In the genomic region with DNA sequence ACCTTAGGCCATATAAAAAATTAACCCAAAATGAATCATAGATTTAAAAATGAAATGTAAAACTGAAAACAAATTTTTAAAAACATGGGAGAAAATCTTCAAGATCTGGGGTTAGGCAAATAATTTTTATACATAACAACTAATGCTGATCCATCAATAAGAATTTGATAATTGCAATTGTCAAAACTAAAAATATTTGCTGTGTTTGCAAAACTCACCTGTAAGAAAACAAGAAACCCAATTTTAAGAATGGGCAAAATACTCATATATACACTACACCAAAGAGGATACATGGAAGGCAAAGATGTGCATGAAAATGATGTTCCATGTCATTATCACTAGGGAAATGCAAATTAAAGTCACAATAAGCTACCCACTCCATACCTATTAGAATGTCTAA, we compare ENCODE assay signal across 35 cellular contexts.
"Had no signal": no experiment of that assay in that cellular context is flagged by ENCODE, and none has a peak within 500 bp of the region (broad histone marks: within the 10 kb centered on the region; RNA-seq: fewer than 3 reads in every experiment).

No MANE protein-coding gene starts in this region.

- DNase-seq: Kasumi-1, MG63, MM.1S, MV-4-11, NCI-H1048, NCI-H1092, NCI-H1092 treated with DMSO at 0.1 percent for 48 hours, NCI-H1105, NCI-H1105 treated with DMSO at 0.1 percent for 48 hours, NCI-H1417, NCI-H1417 treated with DMSO at 0.1 percent for 48 hours, NCI-H1436, NCI-H1436 treated with DMSO at 0.1 percent for 48 hours, NCI-H146, NCI-H1694, NCI-H1694 treated with DMSO at 0.1 percent for 48 hours, NCI-H187, NCI-H187 treated with DMSO at 0.1 percent for 48 hours, NCI-H1930, NCI-H2029, NCI-H2029 treated with DMSO at 0.1 percent for 48 hours, NCI-H2081, NCI-H2081 treated with DMSO at 0.1 percent for 48 hours, NCI-H2107, NCI-H2171, NCI-H2171 treated with DMSO at 0.1 percent for 48 hours, NCI-H2227 treated with DMSO at 0.1 percent for 48 hours, NCI-H226, NCI-H345, NCI-H446, NCI-H446 treated with DMSO at 0.1 percent for 48 hours, NCI-H510A, NCI-H510A treated with DMSO at 0.1 percent for 48 hours, NCI-H524, NCI-H524 treated with DMSO at 0.1 percent for 48 hours had no signal

- H3K36me3 ChIP-seq: MG63 had no signal

- H3K4me3 ChIP-seq: MG63 had no signal

- H3K27me3 ChIP-seq: MG63 had no signal
